ENCODE assay signal across 8 cellular contexts in the genomic region with DNA sequence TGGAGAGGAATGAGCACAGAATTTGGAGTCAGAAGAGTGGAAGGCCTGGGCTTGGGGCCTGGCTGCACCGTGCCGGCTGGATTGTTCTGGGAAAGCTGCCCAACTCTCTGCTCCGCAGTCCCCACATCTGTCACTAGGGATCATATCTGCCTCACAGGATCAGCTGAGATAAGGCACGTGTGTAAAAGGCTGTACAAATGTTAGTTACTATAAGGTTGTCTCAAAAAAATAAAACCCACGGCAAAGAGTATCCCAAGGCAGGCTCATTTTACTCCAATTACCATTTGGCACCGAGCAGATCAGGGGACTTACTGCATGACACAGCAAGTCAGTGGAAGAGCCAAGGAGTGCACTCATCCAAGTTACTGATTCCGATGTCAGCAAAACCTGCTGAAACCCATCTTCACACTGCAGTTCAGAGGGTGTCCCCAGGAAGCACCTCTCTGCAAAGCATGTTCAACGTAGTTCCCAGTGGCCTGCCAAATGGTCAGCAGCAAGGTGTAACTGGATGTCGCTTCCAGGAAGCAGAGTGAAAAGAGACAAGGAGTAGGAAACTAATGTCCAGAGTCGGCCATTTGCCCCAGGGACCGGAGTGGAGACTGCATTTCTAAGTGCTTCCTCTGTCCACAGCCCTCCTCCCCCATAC. TPM values are rescaled to one million over a fixed set of nuclear protein-coding genes. Genes with fewer than 3 reads are reported as not detected.
DNase-seq lines count a peak whose midpoint lies in the region; ATAC-seq and TF ChIP-seq lines count a peak whose summit lies in the region.

No MANE protein-coding gene starts in this region.

- 23 to 41% methylated on average over 10 to 11 of the region's 11 CpGs for WGBS in tibial nerve, 2 donors

- POLR2A ChIA-PET in BJ (lab: Charles Lee), result no interaction called here

- CTCF ChIA-PET in BJ (lab: Yijun Ruan, JAX), result interaction anchor here (0.6 to 3.0 kb wide), 9 partner anchors 9 to 244 kb away, joined by 3 to 17 read pairs (median 4); no protein-coding TSS in a partner anchor

- TF ChIP-seq EP300 in tibial nerve (IDR thresholded peaks at IDR 0.05), result peak; percentile 37 to 68

- H3K27ac ChIP-seq in tibial nerve, result peak overlapping the region; percentile 11 to 99 (median 75)

- TF ChIP-seq CTCF in BJ (IDR thresholded peaks at IDR 0.05; ENCODE audit: insufficient read depth, low read depth, low read length) (peak; percentile 41), tibial nerve (IDR thresholded peaks at IDR 0.05) (peak in 2 of 5 experiments; percentile 12 to 38)

- H3K36me3 ChIP-seq in BJ (ENCODE audit: control insufficient read depth, insufficient read depth, low read length), result no peaks in the 10 kb centered on the region
- H3K36me3 ChIP-seq in tibial nerve, result no peaks in the 10 kb centered on the region

- DNase-seq in BJ (ENCODE audit: low read depth) (peak; percentile 70), NCI-H2107 treated with DMSO at 0.1 percent for 48 hours (lab: John Stamatoyannopoulos, UW; ENCODE audit: unreplicated experiment) (peak; percentile 8), cerebellum (ENCODE audit: low spot score) (peak; percentile 51), left colon (peak in 1 of 2 donors; percentile 30), tibial nerve (ENCODE audit: low spot score in 2 of 2) (peak; percentile 34 to 68)
- no peak for DNase-seq in stimulated activated CD4-positive, alpha-beta T cell treated with anti-CD3 and anti-CD28 coated beads, Interleukin-12 subunit alpha, Interleukin-12 subunit beta, amount 100 ng/mL, for 4 hours
- DNase-seq in activated effector memory CD4-positive, alpha-beta T cell treated with anti-CD3 and anti-CD28 coated beads, Interleukin-2, amount 50 U/mL, for 16 hours, result no peak

- no peaks in the 10 kb centered on the region for H3K27me3 ChIP-seq in BJ (ENCODE audit: control insufficient read depth, insufficient read depth, low read length)
- no peaks in the 10 kb centered on the region for H3K27me3 ChIP-seq in tibial nerve

- no peak for TF ChIP-seq POLR2A in tibial nerve (IDR thresholded peaks at IDR 0.05)

- peak; percentile 65 for ATAC-seq in left colon
- no peak for ATAC-seq in GM19351 (IDR thresholded peaks at IDR 0.05; ENCODE audit: unreplicated experiment)

- H3K4me1 ChIP-seq in tibial nerve, result peaks cover 0 to 40% (median 9%) of the 10 kb centered on the region in 4 donors

- H3K4me3 ChIP-seq in BJ (ENCODE audit: low read depth, low read length) (no peak overlapping the region), tibial nerve (no peak overlapping the region)

- no peaks in the 10 kb centered on the region for H3K9me3 ChIP-seq in tibial nerve

- intact Hi-C loops in left colon (cut with DNase I, micrococcal nuclease), result no loop called here

RNA-seq across cellular contexts. Expression of a gene that starts 18.1 kb away (rescaled TPM):
- 6.4 and 8.9 TPM in 2 replicates for polyA plus RNA-seq in BJ (2011; rRNA removed)
- 28.1 and 38.4 TPM in 2 replicates for polyA minus RNA-seq in BJ (2011; rRNA and poly(A)+ RNA removed)
- 38.5 TPM for total RNA-seq in cerebellum
- 10 to 100 TPM; 42.1 to 44.4 TPM for total RNA-seq in left colon
- total RNA-seq in tibial nerve, result 100 to 1,000 TPM in 2 of 4 donors, 10 to 100 TPM in 2; 69.7 to 119 (median 104) TPM

RNA-seq across cellular contexts. Expression of a gene that starts 24.6 kb away (rescaled TPM):
- polyA plus RNA-seq in BJ (2011; rRNA removed), result 0.64 and 1.1 TPM in 2 replicates
- 0.15 and 1.4 TPM in 2 replicates for polyA minus RNA-seq in BJ (2011; rRNA and poly(A)+ RNA removed)
- 5.7 TPM for total RNA-seq in cerebellum
- total RNA-seq in left colon, result not detected
- 1 to 10 TPM in 1 of 4 donors, under 1 TPM in 1, not detected in 2; 0.39 to 1.0 TPM for total RNA-seq in tibial nerve

Comparison
In these comparisons a context has a peak if more than half of its experiments do, and no peak if none do; other contexts are left out.
1. DNase-seq: peak in BJ (single experiment), NCI-H2107 treated with DMSO at 0.1 percent for 48 hours (single experiment), cerebellum (single experiment) and tibial nerve (2 of 2); none in stimulated activated CD4-positive, alpha-beta T cell treated with anti-CD3 and anti-CD28 coated beads, Interleukin-12 subunit alpha, Interleukin-12 subunit beta, amount 100 ng/mL, for 4 hours (single experiment) and activated effector memory CD4-positive, alpha-beta T cell treated with anti-CD3 and anti-CD28 coated beads, Interleukin-2, amount 50 U/mL, for 16 hours (single experiment).